ENCODE assay signal across 1 cellular context in genomic region chr1:47785561-47786271, GRCh38.
TF ChIP-seq lines count a peak whose summit lies in the region.

No MANE protein-coding gene starts in this region.

TF ChIP-seq in HepG2, 621 proteins besides CTCF, POLR2A, EP300 and RAD21 (continues in another document):
- no peak for TF ChIP-seq U2AF1 (optimal IDR thresholded peaks at IDR 0.05; ENCODE audit: low read depth, low read length)
- no peak for TF ChIP-seq ZNF446 (CRISPR knock-in tag; IDR thresholded peaks at IDR 0.05)
- TF ChIP-seq FLYWCH1 (CRISPR knock-in tag; IDR thresholded peaks at IDR 0.05) = no peak
- no peak for TF ChIP-seq ZNF496 (CRISPR knock-in tag; IDR thresholded peaks at IDR 0.05; ENCODE audit: insufficient replicate concordance)
- no peak for TF ChIP-seq ZSCAN21 (CRISPR knock-in tag; IDR thresholded peaks at IDR 0.05; ENCODE audit: borderline replicate concordance)
- TF ChIP-seq HCFC1 (IDR thresholded peaks at IDR 0.05; ENCODE audit: low read depth, low read length) = no peak
- TF ChIP-seq ZNF891 (CRISPR knock-in tag; IDR thresholded peaks at IDR 0.05) = peak; percentile 69; the same call in 1 of the 2 replicates
- no peak for TF ChIP-seq GFI1 (CRISPR knock-in tag; IDR thresholded peaks at IDR 0.05; ENCODE audit: borderline replicate concordance)
- TF ChIP-seq ZNF430 (CRISPR knock-in tag; IDR thresholded peaks at IDR 0.05) = 0 out of 2 replicates have a peak, but pooled peaks have one; percentile 37
- TF ChIP-seq MATR3 (CRISPR knock-in tag; IDR thresholded peaks at IDR 0.05) = no peak
- TF ChIP-seq SALL1 (CRISPR knock-in tag; IDR thresholded peaks at IDR 0.05) = peak; percentile 46; the same call in 1 of the 2 replicates
- TF ChIP-seq HNF4G (IDR thresholded peaks at IDR 0.05; ENCODE audit: borderline replicate concordance, low read depth, low read length) = no peak
- no peak for TF ChIP-seq HNF4G (CRISPR knock-in tag; IDR thresholded peaks at IDR 0.05; ENCODE audit: borderline replicate concordance, low read depth)
- no peak for TF ChIP-seq BATF2 (CRISPR knock-in tag; IDR thresholded peaks at IDR 0.05)
- no peak for TF ChIP-seq MLLT10 (CRISPR knock-in tag; IDR thresholded peaks at IDR 0.05)
- no peak for TF ChIP-seq ZBTB7B (CRISPR knock-in tag; IDR thresholded peaks at IDR 0.05)
- TF ChIP-seq ZNF800 (CRISPR knock-in tag; IDR thresholded peaks at IDR 0.05) = no peak
- no peak for TF ChIP-seq ZNF280D (CRISPR knock-in tag; IDR thresholded peaks at IDR 0.05)
- TF ChIP-seq ZNF33B (CRISPR knock-in tag; IDR thresholded peaks at IDR 0.05) = no peak
- no peak for TF ChIP-seq ZNF331 (CRISPR knock-in tag; IDR thresholded peaks at IDR 0.05)
- TF ChIP-seq ZNF367 (CRISPR knock-in tag; IDR thresholded peaks at IDR 0.05; ENCODE audit: borderline replicate concordance) = no peak
- TF ChIP-seq ZNF747 (CRISPR knock-in tag; IDR thresholded peaks at IDR 0.05; ENCODE audit: borderline replicate concordance) = no peak
- TF ChIP-seq ZNF607 (CRISPR knock-in tag; IDR thresholded peaks at IDR 0.05; ENCODE audit: borderline replicate concordance) = 0 out of 2 replicates have a peak, but pooled peaks have one; percentile 41
- no peak for TF ChIP-seq GATA4 (IDR thresholded peaks at IDR 0.05; ENCODE audit: borderline replicate concordance, low read depth)
- 0 out of 2 replicates have a peak, but pooled peaks have one; percentile 29 for TF ChIP-seq SPEN (CRISPR knock-in tag; IDR thresholded peaks at IDR 0.05; ENCODE audit: low read depth)
- TF ChIP-seq ZNF501 (CRISPR knock-in tag; IDR thresholded peaks at IDR 0.05) = peak; percentile 54; the same call in 1 of the 2 replicates
- TF ChIP-seq ZNF879 (CRISPR knock-in tag; IDR thresholded peaks at IDR 0.05) = no peak
- TF ChIP-seq, protein P1, sequence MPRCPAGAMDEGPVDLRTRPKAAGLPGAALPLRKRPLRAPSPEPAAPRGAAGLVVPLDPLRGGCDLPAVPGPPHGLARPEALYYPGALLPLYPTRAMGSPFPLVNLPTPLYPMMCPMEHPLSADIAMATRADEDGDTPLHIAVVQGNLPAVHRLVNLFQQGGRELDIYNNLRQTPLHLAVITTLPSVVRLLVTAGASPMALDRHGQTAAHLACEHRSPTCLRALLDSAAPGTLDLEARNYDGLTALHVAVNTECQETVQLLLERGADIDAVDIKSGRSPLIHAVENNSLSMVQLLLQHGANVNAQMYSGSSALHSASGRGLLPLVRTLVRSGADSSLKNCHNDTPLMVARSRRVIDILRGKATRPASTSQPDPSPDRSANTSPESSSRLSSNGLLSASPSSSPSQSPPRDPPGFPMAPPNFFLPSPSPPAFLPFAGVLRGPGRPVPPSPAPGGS (CRISPR knock-in tag; IDR thresholded peaks at IDR 0.05) = 0 out of 2 replicates have a peak, but pooled peaks have one; percentile 55
- no peak for TF ChIP-seq IKZF1 (IDR thresholded peaks at IDR 0.05)
- no peak for TF ChIP-seq SRSF9 (IDR thresholded peaks at IDR 0.05; ENCODE audit: borderline replicate concordance, insufficient read depth, low read depth, low read length, poor library complexity, severe bottlenecking)
- TF ChIP-seq ZNF33A (CRISPR knock-in tag; IDR thresholded peaks at IDR 0.05; ENCODE audit: borderline replicate concordance) = no peak
- no peak for TF ChIP-seq ERF (CRISPR knock-in tag; IDR thresholded peaks at IDR 0.05)
- TF ChIP-seq CBX1 (IDR thresholded peaks at IDR 0.05; ENCODE audit: low read depth) = peak; percentile 61
- TF ChIP-seq PPARG (CRISPR knock-in tag; conservative IDR thresholded peaks at IDR 0.05) = no peak
- TF ChIP-seq ZNF543 (CRISPR knock-in tag; IDR thresholded peaks at IDR 0.05) = no peak
- no peak for TF ChIP-seq SOX6 (IDR thresholded peaks at IDR 0.05)
- TF ChIP-seq SOX6 (CRISPR knock-in tag; IDR thresholded peaks at IDR 0.05) = no peak; the same call in 1 of the 2 replicates
- TF ChIP-seq, protein P2, sequence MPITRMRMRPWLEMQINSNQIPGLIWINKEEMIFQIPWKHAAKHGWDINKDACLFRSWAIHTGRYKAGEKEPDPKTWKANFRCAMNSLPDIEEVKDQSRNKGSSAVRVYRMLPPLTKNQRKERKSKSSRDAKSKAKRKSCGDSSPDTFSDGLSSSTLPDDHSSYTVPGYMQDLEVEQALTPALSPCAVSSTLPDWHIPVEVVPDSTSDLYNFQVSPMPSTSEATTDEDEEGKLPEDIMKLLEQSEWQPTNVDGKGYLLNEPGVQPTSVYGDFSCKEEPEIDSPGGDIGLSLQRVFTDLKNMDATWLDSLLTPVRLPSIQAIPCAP (CRISPR knock-in tag; IDR thresholded peaks at IDR 0.05; ENCODE audit: low read depth) = no peak
- TF ChIP-seq KAT8 (CRISPR knock-in tag; IDR thresholded peaks at IDR 0.05) = no peak
- TF ChIP-seq ZNF441 (CRISPR knock-in tag; IDR thresholded peaks at IDR 0.05; ENCODE audit: borderline replicate concordance) = no peak
- TF ChIP-seq SNAI1 (CRISPR knock-in tag; IDR thresholded peaks at IDR 0.05; ENCODE audit: borderline replicate concordance) = no peak
- TF ChIP-seq HIC2 (CRISPR knock-in tag; IDR thresholded peaks at IDR 0.05; ENCODE audit: low read depth) = no peak
- no peak for TF ChIP-seq ZNF101 (CRISPR knock-in tag; IDR thresholded peaks at IDR 0.05; ENCODE audit: borderline replicate concordance, low read depth)
- peak; percentile 39; the same call in 1 of the 2 replicates for TF ChIP-seq ZFX (CRISPR knock-in tag; IDR thresholded peaks at IDR 0.05; ENCODE audit: low read depth)
- peak; percentile 85 for TF ChIP-seq STAG1 (CRISPR knock-in tag; IDR thresholded peaks at IDR 0.05)
- TF ChIP-seq ZNF572 (CRISPR knock-in tag; IDR thresholded peaks at IDR 0.05) = peak; percentile 31; the same call in 1 of the 2 replicates
- TF ChIP-seq PRMT3 (CRISPR knock-in tag; IDR thresholded peaks at IDR 0.05; ENCODE audit: borderline replicate concordance, low read depth) = no peak
- TF ChIP-seq SAFB2 (CRISPR knock-in tag; IDR thresholded peaks at IDR 0.05; ENCODE audit: borderline replicate concordance, low read depth) = 0 out of 2 replicates have a peak, but pooled peaks have one; percentile 51
- no peak for TF ChIP-seq ZBTB1 (CRISPR knock-in tag; IDR thresholded peaks at IDR 0.05; ENCODE audit: borderline replicate concordance)
- no peak for TF ChIP-seq ZNF563 (CRISPR knock-in tag; IDR thresholded peaks at IDR 0.05)
- TF ChIP-seq ZSCAN29 (CRISPR knock-in tag; conservative IDR thresholded peaks at IDR 0.05) = no peak
- TF ChIP-seq SUZ12 (IDR thresholded peaks at IDR 0.05; ENCODE audit: low read depth, low read length) = no peak
- no peak for TF ChIP-seq MNT (IDR thresholded peaks at IDR 0.05)
- no peak for TF ChIP-seq KLF12 (CRISPR knock-in tag; IDR thresholded peaks at IDR 0.05; ENCODE audit: borderline replicate concordance)
- TF ChIP-seq, protein P3, sequence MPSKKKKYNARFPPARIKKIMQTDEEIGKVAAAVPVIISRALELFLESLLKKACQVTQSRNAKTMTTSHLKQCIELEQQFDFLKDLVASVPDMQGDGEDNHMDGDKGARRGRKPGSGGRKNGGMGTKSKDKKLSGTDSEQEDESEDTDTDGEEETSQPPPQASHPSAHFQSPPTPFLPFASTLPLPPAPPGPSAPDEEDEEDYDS (CRISPR knock-in tag; IDR thresholded peaks at IDR 0.05) = no peak
- TF ChIP-seq SRF (IDR thresholded peaks at IDR 0.05; ENCODE audit: low read depth, low read length) = no peak
- no peak for TF ChIP-seq TCF12 (IDR thresholded peaks at IDR 0.05)
- TF ChIP-seq TCF12 (CRISPR knock-in tag; IDR thresholded peaks at IDR 0.05) = no peak
- no peak for TF ChIP-seq SIN3A (IDR thresholded peaks at IDR 0.05; ENCODE audit: borderline replicate concordance, low read depth, low read length)
- no peak for TF ChIP-seq ZNF652 (CRISPR knock-in tag; IDR thresholded peaks at IDR 0.05; ENCODE audit: borderline replicate concordance, low read depth)
- TF ChIP-seq MAFF (IDR thresholded peaks at IDR 0.05; ENCODE audit: low read depth, low read length) = no peak
- TF ChIP-seq PHF20 (CRISPR knock-in tag; IDR thresholded peaks at IDR 0.05) = no peak
- no peak for TF ChIP-seq ZNF230 (CRISPR knock-in tag; IDR thresholded peaks at IDR 0.05)
- TF ChIP-seq RXRA (CRISPR knock-in tag; IDR thresholded peaks at IDR 0.05) = no peak
- TF ChIP-seq ZNF841 (CRISPR knock-in tag; IDR thresholded peaks at IDR 0.05; ENCODE audit: borderline replicate concordance) = no peak
- TF ChIP-seq, protein P4, sequence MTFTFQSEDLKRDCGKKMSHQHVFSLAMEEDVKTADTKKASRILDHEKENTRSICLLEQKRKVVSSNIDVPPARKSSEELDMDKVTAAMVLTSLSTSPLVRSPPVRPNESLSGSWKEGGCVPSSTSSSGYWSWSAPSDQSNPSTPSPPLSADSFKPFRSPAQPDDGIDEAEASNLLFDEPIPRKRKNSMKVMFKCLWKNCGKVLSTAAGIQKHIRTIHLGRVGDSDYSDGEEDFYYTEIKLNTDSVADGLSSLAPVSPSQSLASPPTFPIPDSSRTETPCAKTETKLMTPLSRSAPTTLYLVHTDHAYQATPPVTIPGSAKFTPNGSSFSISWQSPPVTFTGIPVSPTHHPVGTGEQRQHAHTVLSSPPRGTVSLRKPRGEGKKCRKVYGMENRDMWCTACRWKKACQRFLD (CRISPR knock-in tag; IDR thresholded peaks at IDR 0.05; ENCODE audit: borderline replicate concordance) = no peak
- no peak for TF ChIP-seq SCMH1 (CRISPR knock-in tag; IDR thresholded peaks at IDR 0.05; ENCODE audit: borderline replicate concordance)
- no peak for TF ChIP-seq ZNF44 (CRISPR knock-in tag; IDR thresholded peaks at IDR 0.05)
- TF ChIP-seq ZNF720 (CRISPR knock-in tag; IDR thresholded peaks at IDR 0.05) = no peak
- TF ChIP-seq ZNF143 (CRISPR knock-in tag; IDR thresholded peaks at IDR 0.05) = no peak
